ENCODE assay signal across 8 cellular contexts in the genomic region with DNA sequence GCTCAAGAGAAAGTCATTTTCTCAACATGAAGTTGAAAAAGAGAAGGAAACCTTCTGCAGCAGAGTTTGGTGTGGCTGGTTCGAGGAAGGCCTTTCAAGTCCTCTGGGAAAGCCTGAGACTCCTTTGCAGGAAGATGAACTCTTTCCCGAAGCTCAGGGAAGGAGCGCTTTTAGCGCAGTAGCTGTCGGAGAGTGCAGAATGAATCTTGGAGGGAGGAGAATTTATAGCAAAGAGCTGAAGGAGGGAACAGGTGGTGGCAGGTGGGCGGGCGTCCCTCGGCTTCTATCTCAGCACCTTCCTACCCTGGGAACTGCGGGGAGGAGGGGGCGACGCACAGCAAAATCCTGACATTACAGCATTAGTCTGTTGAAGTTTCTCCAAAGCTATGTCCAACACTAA. TPM values are rescaled to one million over a fixed set of nuclear protein-coding genes. Genes with fewer than 3 reads are reported as not detected.
DNase-seq lines count a peak whose midpoint lies in the region; ATAC-seq, FAIRE-seq and TF ChIP-seq lines count a peak whose summit lies in the region.

A gene (minus strand): TSS at position 198 of the 400 bp plus-strand sequence. CDS start 436 bp downstream, outside the sequence.

- POLR2A ChIA-PET in CD8-positive, alpha-beta T cell (lab: Charles Lee): no interaction called here

- TF ChIP-seq POLR2A in GM12891 (IDR thresholded peaks at IDR 0.05; ENCODE audit: low read depth, low read length): no peak

- H3K36me3 ChIP-seq in CD8-positive, alpha-beta T cell (ENCODE audit: insufficient read depth, low read length): no peaks in the 10 kb centered on the region
- no peaks in the 10 kb centered on the region for H3K36me3 ChIP-seq in NT2/D1 (ENCODE audit: insufficient read depth, insufficient read length, low read length)

- peak within 1 kb of the TSS; percentile 65 for H3K4me3 ChIP-seq in CD8-positive, alpha-beta T cell (ENCODE audit: low read depth, low read length)
- H3K4me3 ChIP-seq in NT2/D1 (ENCODE audit: insufficient read length, low read depth) (peak within 1 kb of the TSS; percentile 60), epithelial cell of esophagus (ENCODE audit: low read length) (peak within 1 kb of the TSS; percentile 67)

- no peaks in the 10 kb centered on the region for H3K9me3 ChIP-seq in CD8-positive, alpha-beta T cell (ENCODE audit: low read length)
- no peaks in the 10 kb centered on the region for H3K9me3 ChIP-seq in NT2/D1 (ENCODE audit: insufficient read depth, low read length)

- ATAC-seq in CD8-positive, alpha-beta T cell: no peak

- H3K27me3 Mint-ChIP-seq in CD8-positive, alpha-beta T cell (ENCODE audit: low read depth): peaks cover 39% of the 10 kb centered on the region

- H3K36me3 Mint-ChIP-seq in CD8-positive, alpha-beta T cell: no peaks in the 10 kb centered on the region

- H3K4me1 Mint-ChIP-seq in CD8-positive, alpha-beta T cell (ENCODE audit: low read depth): peaks cover 9% of the 10 kb centered on the region

- no peak within 1 kb of the TSS for H3K27ac Mint-ChIP-seq in CD8-positive, alpha-beta T cell

- H3K27ac ChIP-seq in CD8-positive, alpha-beta T cell (ENCODE audit: low read depth, low read length): no peak within 1 kb of the TSS

- intact Hi-C loops in CD8-positive, alpha-beta T cell (cut with DNase I, micrococcal nuclease): loop anchor here in 1 of 2 experiments (2.0 kb wide), 1 partner anchor 103 kb away; no protein-coding TSS in a partner anchor

- FAIRE-seq in GM12891 (lab: Jason Lieb, UNC) (no peak), D721Med (lab: Jason Lieb, UNC) (no peak)

- no peak for TF ChIP-seq CTCF in CD8-positive, alpha-beta T cell (IDR thresholded peaks at IDR 0.05)
- TF ChIP-seq CTCF in epithelial cell of esophagus (IDR thresholded peaks at IDR 0.05; ENCODE audit: insufficient read depth, low read depth, low read length, missing control alignments): no peak
- TF ChIP-seq CTCF in D721Med (IDR thresholded peaks at IDR 0.05; ENCODE audit: insufficient read depth, missing control alignments): no peak

- H3K4me1 ChIP-seq in CD8-positive, alpha-beta T cell (ENCODE audit: insufficient read depth, low read length): peaks cover 5% of the 10 kb centered on the region
- no peaks in the 10 kb centered on the region for H3K4me1 ChIP-seq in NT2/D1 (ENCODE audit: insufficient read depth, insufficient read length)

- H3K27me3 ChIP-seq in CD8-positive, alpha-beta T cell (ENCODE audit: insufficient read depth, low read length): peaks cover 7% of the 10 kb centered on the region
- H3K27me3 ChIP-seq in NT2/D1 (ENCODE audit: insufficient read depth, insufficient read length): peaks cover 32% of the 10 kb centered on the region

- H3K9ac ChIP-seq in NT2/D1 (ENCODE audit: insufficient read length, low read depth): peak within 1 kb of the TSS; percentile 82

- DNase-seq in CD8-positive, alpha-beta T cell: no peak
- DNase-seq in NT2/D1 (ENCODE audit: low read depth, low spot score) (no peak), epithelial cell of esophagus (ENCODE audit: low read depth) (no peak), occipital lobe (lab: John Stamatoyannopoulos, UW) (peak; percentile 16), GM12891 (ENCODE audit: insufficient read length, low spot score) (no peak), GF-D8 (lab: John Stamatoyannopoulos, UW) (no peak), D721Med (ENCODE audit: insufficient read length, low spot score) (no peak)
- no peak for DNase-seq in stimulated activated naive CD4-positive, alpha-beta T cell treated with Interleukin-2 at 50 U/mL for 16 hours (lab: John Stamatoyannopoulos, UW)

- H3K4me3 Mint-ChIP-seq in CD8-positive, alpha-beta T cell: peak within 1 kb of the TSS; percentile 78

- CTCF ChIA-PET in CD8-positive, alpha-beta T cell (lab: Charles Lee): interaction anchor here (0.6 to 0.8 kb wide), 2 partner anchors 376 to 1231 kb away, joined by 3 read pairs; no protein-coding TSS in a partner anchor

- no peaks in the 10 kb centered on the region for H3K9me3 Mint-ChIP-seq in CD8-positive, alpha-beta T cell

TF ChIP-seq in GM12891, 5 proteins besides CTCF, POLR2A, EP300 and RAD21:
- TF ChIP-seq SPI1 (IDR thresholded peaks at IDR 0.05; ENCODE audit: low read depth, low read length) (no peak), POU2F2 (IDR thresholded peaks at IDR 0.05; ENCODE audit: low read depth, low read length) (no peak), POLR2AphosphoS5 (IDR thresholded peaks at IDR 0.05; ENCODE audit: low read depth, low read length) (no peak), PAX5 (IDR thresholded peaks at IDR 0.05; ENCODE audit: insufficient read depth, low read length, severe bottlenecking) (no peak), TAF1 (IDR thresholded peaks at IDR 0.05; ENCODE audit: low read depth, low read length) (no peak)

RNA-seq across cellular contexts. Expression of the gene that starts here (rescaled TPM):
- not detected for total RNA-seq in CD8-positive, alpha-beta T cell
- total RNA-seq in occipital lobe: 1.4 TPM
- polyA plus RNA-seq in GM12891 (2012; ENCODE audit: low read depth, missing spikeins): 0.05 TPM
